ENCODE assay signal across 19 cellular contexts in genomic region chr1:203196371-203196770, GRCh38. TPM values are rescaled to one million over a fixed set of nuclear protein-coding genes. Genes with fewer than 3 reads are reported as not detected.
A peak's percentile ranks its signal among the peaks of the same experiment; 100 is the strongest.
DNase-seq lines count a peak whose midpoint lies in the region; TF ChIP-seq lines count a peak whose summit lies in the region.
"Had no signal": no experiment of that assay in that cellular context is flagged by ENCODE, and none has a peak within 500 bp of the region (broad histone marks: within the 10 kb centered on the region; RNA-seq: fewer than 3 reads in every experiment).

No MANE protein-coding gene starts in this region.

- H3K9me3 ChIP-seq in WERI-Rb-1 (ENCODE audit: severe bottlenecking) (peaks cover 7% of the 10 kb centered on the region), skeletal muscle tissue (ENCODE audit: control insufficient read depth in 3 of 3, low read length in 3 of 3) (no peaks in the 10 kb centered on the region)
- H3K9me3 ChIP-seq: Peyer's patch had no signal

- no peak overlapping the region for H3K4me3 ChIP-seq in WERI-Rb-1 (ENCODE audit: low read depth, low read length)
- no peak overlapping the region for H3K4me3 ChIP-seq in skeletal muscle tissue (ENCODE audit: low read length in 3 of 3)
- H3K4me3 ChIP-seq: Peyer's patch, SK-N-MC had no signal

- H3K36me3 ChIP-seq in WERI-Rb-1: no peaks in the 10 kb centered on the region
- no peaks in the 10 kb centered on the region for H3K36me3 ChIP-seq in skeletal muscle tissue (ENCODE audit: control insufficient read depth in 3 of 3, insufficient read depth in 3 of 3, low read length in 3 of 3)
- H3K36me3 ChIP-seq: Peyer's patch had no signal

- peak; percentile 53 for DNase-seq in EH (ENCODE audit: low read depth)
- DNase-seq in WERI-Rb-1: no peak
- peak; percentile 32 for DNase-seq in iris pigment epithelial cell (ENCODE audit: low read depth)
- no peak for DNase-seq in kidney tubule cell (ENCODE audit: low spot score)
- DNase-seq in GM19240 (ENCODE audit: insufficient read length, low spot score): no peak
- no peak for DNase-seq in NCI-H69 (lab: John Stamatoyannopoulos, UW)
- no peak for DNase-seq in cerebellar nuclear complex (lab: John Stamatoyannopoulos, UW)
- DNase-seq: activated CD4-positive, alpha-beta T cell treated with anti-CD3 and anti-CD28 coated beads, Interleukin-2, amount 50 U/mL, for 1 hour; anterior cingulate cortex; COR-L47; NCI-H146; right cardiac atrium; stimulated activated CD4-positive, alpha-beta T cell treated with anti-CD3 and anti-CD28 coated beads, Interleukin-2, amount 100 ng/mL, for 24 hours; stimulated activated naive CD8-positive, alpha-beta T cell treated with anti-CD3 and anti-CD28 coated beads, Interleukin-15, amount 100 ng/mL, for 72 hours had no signal

- peaks cover 22 to 49% (median 26%) of the 10 kb centered on the region in 3 donors for H3K4me1 ChIP-seq in skeletal muscle tissue (ENCODE audit: control insufficient read depth in 3 of 3, insufficient read depth in 3 of 3, low read length in 3 of 3)
- H3K4me1 ChIP-seq: Peyer's patch had no signal

- H3K9ac ChIP-seq in skeletal muscle tissue (ENCODE audit: low read depth in 1 of 3, low read length in 3 of 3): no peak overlapping the region

- H3K27me3 ChIP-seq in WERI-Rb-1 (ENCODE audit: insufficient read depth, low read depth, severe bottlenecking) (no peaks in the 10 kb centered on the region), skeletal muscle tissue (ENCODE audit: control insufficient read depth in 3 of 3, insufficient read depth in 3 of 3, low read length in 3 of 3) (no peaks in the 10 kb centered on the region)
- H3K27me3 ChIP-seq: Peyer's patch had no signal

- peak; percentile 54 for TF ChIP-seq CTCF in WERI-Rb-1 (IDR thresholded peaks at IDR 0.05; ENCODE audit: low read depth, low read length)

- H3K27ac ChIP-seq in WERI-Rb-1 (no peak overlapping the region), skeletal muscle tissue (ENCODE audit: low read depth, low read length) (peak overlapping the region; percentile 20)
- H3K27ac ChIP-seq: SK-N-MC had no signal

RNA-seq across cellular contexts. Expression of gene CHI3L1, which starts 9.9 kb away (rescaled TPM):
- total RNA-seq in skeletal muscle tissue: 1.0 TPM

RNA-seq across cellular contexts. Expression of gene MYBPH, which starts 20.7 kb away (rescaled TPM):
- 27.7 TPM for total RNA-seq in skeletal muscle tissue
- total RNA-seq: mononuclear cell, Peyer's patch, right cardiac atrium, ureter had no signal

RNA-seq across cellular contexts. Expression of gene CHIT1, which starts 33.1 kb away (rescaled TPM):
- under 0.01 TPM for total RNA-seq in skeletal muscle tissue

Comparison
In these comparisons a context has a peak if more than half of its experiments do, and no peak if none do; other contexts are left out.
1. DNase-seq: peak in EH (single experiment) and iris pigment epithelial cell (single experiment); none in WERI-Rb-1 (single experiment), kidney tubule cell (single experiment), GM19240 (single experiment), NCI-H69 (single experiment) and cerebellar nuclear complex (0 of 2).